In genomic region chr12:64655141-64655540, GRCh38 we compare ENCODE assay signal across 1 cellular context.
TF ChIP-seq lines count a peak whose summit lies in the region.

No MANE protein-coding gene starts in this region.

TF ChIP-seq in HepG2, 621 proteins besides CTCF, POLR2A, EP300 and RAD21 (continued from another document and continues in another):
- TF ChIP-seq RERE (CRISPR knock-in tag; IDR thresholded peaks at IDR 0.05; ENCODE audit: low read depth) (peak; percentile 58; the same call in 1 of the 2 replicates), ZC3H4 (CRISPR knock-in tag; IDR thresholded peaks at IDR 0.05; ENCODE audit: borderline replicate concordance) (no peak), MED1 (CRISPR knock-in tag; IDR thresholded peaks at IDR 0.05) (no peak), NR2F2 (IDR thresholded peaks at IDR 0.05; ENCODE audit: borderline replicate concordance, low read depth) (no peak), BCL6 (CRISPR knock-in tag; IDR thresholded peaks at IDR 0.05) (peak; percentile 58; the same call in 1 of the 2 replicates), PAXIP1 (CRISPR knock-in tag; conservative IDR thresholded peaks at IDR 0.05) (peak; percentile 40; the same call in 1 of the 2 replicates), GATA4 (IDR thresholded peaks at IDR 0.05; ENCODE audit: borderline replicate concordance, low read depth) (0 out of 2 replicates have a peak, but pooled peaks have one; percentile 50), MXD4 (CRISPR knock-in tag; IDR thresholded peaks at IDR 0.05) (no peak), ZNF775 (CRISPR knock-in tag; IDR thresholded peaks at IDR 0.05; ENCODE audit: borderline replicate concordance) (no peak), ZNF800 (CRISPR knock-in tag; IDR thresholded peaks at IDR 0.05) (no peak), FOXK2 (IDR thresholded peaks at IDR 0.05) (no peak), HNF4G (IDR thresholded peaks at IDR 0.05; ENCODE audit: borderline replicate concordance, low read depth, low read length) (no peak), HNF4G (CRISPR knock-in tag; IDR thresholded peaks at IDR 0.05; ENCODE audit: borderline replicate concordance, low read depth) (no peak), ZNF3 (CRISPR knock-in tag; IDR thresholded peaks at IDR 0.05) (no peak), RCOR2 (CRISPR knock-in tag; IDR thresholded peaks at IDR 0.05) (peak; percentile 56; the same call in 1 of the 2 replicates), ZBTB42 (CRISPR knock-in tag; IDR thresholded peaks at IDR 0.05) (no peak), ZBTB33 (CRISPR knock-in tag; IDR thresholded peaks at IDR 0.05) (no peak), REXO4 (CRISPR knock-in tag; IDR thresholded peaks at IDR 0.05; ENCODE audit: borderline replicate concordance) (no peak), CBX2 (IDR thresholded peaks at IDR 0.05; ENCODE audit: low read depth, low read length) (no peak), CBX2 (CRISPR knock-in tag; IDR thresholded peaks at IDR 0.05; ENCODE audit: low read depth) (no peak), HOXA9 (CRISPR knock-in tag; IDR thresholded peaks at IDR 0.05; ENCODE audit: borderline replicate concordance) (no peak), MXD1 (CRISPR knock-in tag; IDR thresholded peaks at IDR 0.05) (no peak), THAP11 (CRISPR knock-in tag; IDR thresholded peaks at IDR 0.05) (peak; percentile 50; the same call in 1 of the 2 replicates), ZNF251 (CRISPR knock-in tag; IDR thresholded peaks at IDR 0.05) (no peak), SOX6 (IDR thresholded peaks at IDR 0.05) (no peak), SOX6 (CRISPR knock-in tag; IDR thresholded peaks at IDR 0.05) (peak; percentile 73), SRSF1 (optimal IDR thresholded peaks at IDR 0.05; ENCODE audit: low read depth, low read length) (no peak), ZNF232 (CRISPR knock-in tag; IDR thresholded peaks at IDR 0.05; ENCODE audit: borderline replicate concordance) (no peak), SP2 (CRISPR knock-in tag; IDR thresholded peaks at IDR 0.05) (no peak), HDAC2 (CRISPR knock-in tag; IDR thresholded peaks at IDR 0.05) (peak; percentile 16; the same call in 1 of the 2 replicates), SOX13 (IDR thresholded peaks at IDR 0.05) (no peak), SOX13 (CRISPR knock-in tag; conservative IDR thresholded peaks at IDR 0.05 in 1 of 2, IDR thresholded peaks at IDR 0.05 in 1 of 2) (peak in 1 of 2 experiments; percentile 61; a peak in 1 of 4 replicates), FOSL2 (CRISPR knock-in tag; IDR thresholded peaks at IDR 0.05) (peak; percentile 89), TEAD2 (CRISPR knock-in tag; IDR thresholded peaks at IDR 0.05) (no peak), ZMAT3 (CRISPR knock-in tag; conservative IDR thresholded peaks at IDR 0.05) (no peak), NCOA2 (CRISPR knock-in tag; IDR thresholded peaks at IDR 0.05) (peak; percentile 72)
- TF ChIP-seq, protein P1, sequence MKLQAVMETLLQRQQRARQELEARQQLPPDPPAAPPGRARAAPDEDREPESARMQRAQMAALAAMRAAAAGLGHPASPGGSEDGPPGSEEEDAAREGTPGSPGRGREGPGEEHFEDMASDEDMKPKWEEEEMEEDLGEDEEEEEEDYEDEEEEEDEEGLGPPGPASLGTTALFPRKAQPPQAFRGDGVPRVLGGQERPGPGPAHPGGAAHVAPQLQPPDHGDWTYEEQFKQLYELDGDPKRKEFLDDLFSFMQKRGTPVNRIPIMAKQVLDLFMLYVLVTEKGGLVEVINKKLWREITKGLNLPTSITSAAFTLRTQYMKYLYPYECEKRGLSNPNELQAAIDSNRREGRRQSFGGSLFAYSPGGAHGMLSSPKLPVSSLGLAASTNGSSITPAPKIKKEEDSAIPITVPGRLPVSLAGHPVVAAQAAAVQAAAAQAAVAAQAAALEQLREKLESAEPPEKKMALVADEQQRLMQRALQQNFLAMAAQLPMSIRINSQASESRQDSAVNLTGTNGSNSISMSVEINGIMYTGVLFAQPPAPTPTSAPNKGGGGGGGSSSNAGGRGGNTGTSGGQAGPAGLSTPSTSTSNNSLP (IDR thresholded peaks at IDR 0.05; ENCODE audit: low read depth, low read length): peak; percentile 74; the same call in 1 of the 2 replicates
- TF ChIP-seq, protein P2, sequence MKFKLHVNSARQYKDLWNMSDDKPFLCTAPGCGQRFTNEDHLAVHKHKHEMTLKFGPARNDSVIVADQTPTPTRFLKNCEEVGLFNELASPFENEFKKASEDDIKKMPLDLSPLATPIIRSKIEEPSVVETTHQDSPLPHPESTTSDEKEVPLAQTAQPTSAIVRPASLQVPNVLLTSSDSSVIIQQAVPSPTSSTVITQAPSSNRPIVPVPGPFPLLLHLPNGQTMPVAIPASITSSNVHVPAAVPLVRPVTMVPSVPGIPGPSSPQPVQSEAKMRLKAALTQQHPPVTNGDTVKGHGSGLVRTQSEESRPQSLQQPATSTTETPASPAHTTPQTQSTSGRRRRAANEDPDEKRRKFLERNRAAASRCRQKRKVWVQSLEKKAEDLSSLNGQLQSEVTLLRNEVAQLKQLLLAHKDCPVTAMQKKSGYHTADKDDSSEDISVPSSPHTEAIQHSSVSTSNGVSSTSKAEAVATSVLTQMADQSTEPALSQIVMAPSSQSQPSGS (CRISPR knock-in tag; IDR thresholded peaks at IDR 0.05): peak; percentile 33; the same call in 1 of the 2 replicates
- TF ChIP-seq, protein P3, sequence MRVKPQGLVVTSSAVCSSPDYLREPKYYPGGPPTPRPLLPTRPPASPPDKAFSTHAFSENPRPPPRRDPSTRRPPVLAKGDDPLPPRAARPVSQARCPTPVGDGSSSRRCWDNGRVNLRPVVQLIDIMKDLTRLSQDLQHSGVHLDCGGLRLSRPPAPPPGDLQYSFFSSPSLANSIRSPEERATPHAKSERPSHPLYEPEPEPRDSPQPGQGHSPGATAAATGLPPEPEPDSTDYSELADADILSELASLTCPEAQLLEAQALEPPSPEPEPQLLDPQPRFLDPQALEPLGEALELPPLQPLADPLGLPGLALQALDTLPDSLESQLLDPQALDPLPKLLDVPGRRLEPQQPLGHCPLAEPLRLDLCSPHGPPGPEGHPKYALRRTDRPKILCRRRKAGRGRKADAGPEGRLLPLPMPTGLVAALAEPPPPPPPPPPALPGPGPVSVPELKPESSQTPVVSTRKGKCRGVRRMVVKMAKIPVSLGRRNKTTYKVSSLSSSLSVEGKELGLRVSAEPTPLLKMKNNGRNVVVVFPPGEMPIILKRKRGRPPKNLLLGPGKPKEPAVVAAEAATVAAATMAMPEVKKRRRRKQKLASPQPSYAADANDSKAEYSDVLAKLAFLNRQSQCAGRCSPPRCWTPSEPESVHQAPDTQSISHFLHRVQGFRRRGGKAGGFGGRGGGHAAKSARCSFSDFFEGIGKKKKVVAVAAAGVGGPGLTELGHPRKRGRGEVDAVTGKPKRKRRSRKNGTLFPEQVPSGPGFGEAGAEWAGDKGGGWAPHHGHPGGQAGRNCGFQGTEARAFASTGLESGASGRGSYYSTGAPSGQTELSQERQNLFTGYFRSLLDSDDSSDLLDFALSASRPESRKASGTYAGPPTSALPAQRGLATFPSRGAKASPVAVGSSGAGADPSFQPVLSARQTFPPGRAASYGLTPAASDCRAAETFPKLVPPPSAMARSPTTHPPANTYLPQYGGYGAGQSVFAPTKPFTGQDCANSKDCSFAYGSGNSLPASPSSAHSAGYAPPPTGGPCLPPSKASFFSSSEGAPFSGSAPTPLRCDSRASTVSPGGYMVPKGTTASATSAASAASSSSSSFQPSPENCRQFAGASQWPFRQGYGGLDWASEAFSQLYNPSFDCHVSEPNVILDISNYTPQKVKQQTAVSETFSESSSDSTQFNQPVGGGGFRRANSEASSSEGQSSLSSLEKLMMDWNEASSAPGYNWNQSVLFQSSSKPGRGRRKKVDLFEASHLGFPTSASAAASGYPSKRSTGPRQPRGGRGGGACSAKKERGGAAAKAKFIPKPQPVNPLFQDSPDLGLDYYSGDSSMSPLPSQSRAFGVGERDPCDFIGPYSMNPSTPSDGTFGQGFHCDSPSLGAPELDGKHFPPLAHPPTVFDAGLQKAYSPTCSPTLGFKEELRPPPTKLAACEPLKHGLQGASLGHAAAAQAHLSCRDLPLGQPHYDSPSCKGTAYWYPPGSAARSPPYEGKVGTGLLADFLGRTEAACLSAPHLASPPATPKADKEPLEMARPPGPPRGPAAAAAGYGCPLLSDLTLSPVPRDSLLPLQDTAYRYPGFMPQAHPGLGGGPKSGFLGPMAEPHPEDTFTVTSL (CRISPR knock-in tag; IDR thresholded peaks at IDR 0.05; ENCODE audit: borderline replicate concordance): no peak
